In the genomic region with DNA sequence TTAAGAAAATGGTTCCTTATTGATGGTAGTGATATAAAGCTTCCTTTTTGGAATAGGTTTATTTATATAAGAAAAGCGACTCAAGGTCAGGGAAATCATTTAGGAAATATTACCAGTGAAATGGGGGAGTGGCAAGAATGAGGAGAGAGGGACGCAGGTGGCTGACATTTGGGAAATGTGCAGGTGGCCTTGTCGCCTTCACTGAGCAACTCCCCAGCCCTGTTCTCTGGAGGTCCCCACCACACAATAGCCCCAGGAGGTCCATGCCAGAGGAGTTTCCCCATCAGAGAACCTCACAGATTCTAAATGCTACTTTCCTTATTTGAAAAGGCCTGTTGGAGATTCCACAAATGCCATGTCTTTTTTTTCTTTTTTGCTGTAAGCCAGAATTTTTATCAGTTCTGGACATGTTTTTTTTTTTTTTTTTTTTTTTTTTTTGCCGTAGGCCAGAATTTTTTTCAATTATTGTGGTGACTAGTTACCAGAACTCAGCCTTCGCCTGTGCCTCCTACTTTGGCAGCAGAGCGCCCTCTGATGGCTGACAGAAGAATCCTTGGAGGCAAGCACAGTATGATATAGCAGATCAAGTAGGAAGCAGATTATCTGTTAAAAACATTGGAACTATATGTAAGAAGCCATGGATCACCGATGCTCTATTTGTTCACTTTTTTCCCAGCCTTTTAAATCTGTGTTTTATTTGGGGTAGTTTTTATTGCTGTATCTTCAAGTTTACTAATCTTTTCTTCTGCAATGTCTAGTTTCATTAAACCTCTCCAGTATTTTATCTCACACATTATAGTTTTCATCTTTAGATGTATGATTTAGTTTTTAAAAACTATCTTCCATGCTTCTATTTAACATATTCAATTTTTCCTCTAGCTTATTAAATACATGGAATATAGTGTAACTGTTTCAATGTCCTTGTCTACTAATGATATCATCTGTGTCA, we compare ENCODE assay signal across 8 cellular contexts. TPM values are rescaled to one million over a fixed set of nuclear protein-coding genes. Genes with fewer than 3 reads are reported as not detected.
A peak's percentile ranks its signal among the peaks of the same experiment; 100 is the strongest.
DNase-seq lines count a peak whose midpoint lies in the region; ATAC-seq and TF ChIP-seq lines count a peak whose summit lies in the region.

No MANE protein-coding gene starts in this region.

- no peaks in the 10 kb centered on the region for H3K4me1 ChIP-seq in CD8-positive, alpha-beta memory T cell (ENCODE audit: insufficient read depth, low read length)

- in situ Hi-C loops in astrocyte of the spinal cord (cut with HindIII; ENCODE audit: low sequenced_read_pairs) = no loop called here

- ATAC-seq in GM21737 (IDR thresholded peaks at IDR 0.05; ENCODE audit: unreplicated experiment) = peak; percentile 66
- no peak for ATAC-seq in GM21447 (IDR thresholded peaks at IDR 0.05; ENCODE audit: unreplicated experiment)

- peaks cover 7 to 17% of the 10 kb centered on the region in 2 donors for H3K27me3 Mint-ChIP-seq in CD8-positive, alpha-beta memory T cell

- no peaks in the 10 kb centered on the region for H3K9me3 ChIP-seq in CD8-positive, alpha-beta memory T cell (ENCODE audit: low read length)

- H3K4me3 Mint-ChIP-seq in CD8-positive, alpha-beta memory T cell = no peak overlapping the region

- peak in 4 of 5 donors; percentile 14 to 62 (median 33) for DNase-seq in CD8-positive, alpha-beta memory T cell
- DNase-seq in NCI-H146 (lab: John Stamatoyannopoulos, UW) = peak; percentile 35
- DNase-seq in T-helper 9 cell = peak; percentile 30
- DNase-seq in astrocyte of the spinal cord (ENCODE audit: low read depth, low spot score) = peak; percentile 59
- peak; percentile 75 for DNase-seq in iPS-NIHi11 (ENCODE audit: low spot score)
- DNase-seq in stimulated activated CD4-positive, alpha-beta T cell treated with anti-CD3 and anti-CD28 coated beads, Interleukin-1b, Interleukin-23, amount 100 ng/mL, for 4 hours (ENCODE audit: low read depth in 2 of 2) = peak; percentile 28 to 35

- peak; percentile 86 for TF ChIP-seq CTCF in astrocyte of the spinal cord (IDR thresholded peaks at IDR 0.05; ENCODE audit: low read depth, low read length)

- H3K9me3 Mint-ChIP-seq in CD8-positive, alpha-beta memory T cell = peaks cover 0 to 5% (median 0%) of the 10 kb centered on the region in 5 donors

- H3K4me3 ChIP-seq in CD8-positive, alpha-beta memory T cell (ENCODE audit: low read length) = no peak overlapping the region
- no peak overlapping the region for H3K4me3 ChIP-seq in astrocyte of the spinal cord (ENCODE audit: low read depth, low read length)

- POLR2A ChIA-PET in CD8-positive, alpha-beta memory T cell (lab: Charles Lee) = no interaction called here

- no peak overlapping the region for H3K27ac ChIP-seq in CD8-positive, alpha-beta memory T cell (ENCODE audit: low read depth, low read length)

- H3K36me3 ChIP-seq in CD8-positive, alpha-beta memory T cell (ENCODE audit: insufficient read depth, low read length) = no peaks in the 10 kb centered on the region

- H3K4me1 Mint-ChIP-seq in CD8-positive, alpha-beta memory T cell = no peaks in the 10 kb centered on the region

- no peaks in the 10 kb centered on the region for H3K27me3 ChIP-seq in CD8-positive, alpha-beta memory T cell (ENCODE audit: insufficient read depth, low read length, poor library complexity, severe bottlenecking)

- no peak overlapping the region for H3K27ac Mint-ChIP-seq in CD8-positive, alpha-beta memory T cell

- H3K36me3 Mint-ChIP-seq in CD8-positive, alpha-beta memory T cell = no peaks in the 10 kb centered on the region

- CTCF ChIA-PET in CD8-positive, alpha-beta memory T cell (lab: Charles Lee) = interaction anchor here (1.6 to 3.7 kb wide), 4 partner anchors 11 to 647 kb away, joined by 3 to 14 read pairs (median 6); a partner anchor contains a TSS

RNA-seq across cellular contexts. Expression of a gene that starts 18.6 kb away (rescaled TPM):
- total RNA-seq in CD8-positive, alpha-beta memory T cell = not detected
- polyA plus RNA-seq in CD8-positive, alpha-beta memory T cell = not detected

RNA-seq across cellular contexts. Expression of a gene that starts 36.0 kb away (rescaled TPM):
- total RNA-seq in CD8-positive, alpha-beta memory T cell = not detected
- not detected for polyA plus RNA-seq in CD8-positive, alpha-beta memory T cell
